ENCODE assay signal across 23 cellular contexts in genomic region chr2:112789186-112789585, GRCh38. TPM values are rescaled to one million over a fixed set of nuclear protein-coding genes. Genes with fewer than 3 reads are reported as not detected.
DNase-seq lines count a peak whose midpoint lies in the region; ATAC-seq, FAIRE-seq and TF ChIP-seq lines count a peak whose summit lies in the region.
"Had no signal": no experiment of that assay in that cellular context is flagged by ENCODE, and none has a peak within 500 bp of the region (broad histone marks: within the 10 kb centered on the region; RNA-seq: fewer than 3 reads in every experiment).

No MANE protein-coding gene starts in this region.

- H3K4me2 ChIP-seq in IMR-90 (ENCODE audit: low read depth, low read length): no peak overlapping the region
- H3K4me2 ChIP-seq in K562 (ENCODE audit: insufficient read depth, low read length): no peak overlapping the region

- H3K27ac ChIP-seq in AG04450 (ENCODE audit: low read depth, low read length) (peak overlapping the region; percentile 11), IMR-90 (ENCODE audit: insufficient read depth, low read length) (no peak overlapping the region), K562 (ENCODE audit: extremely low read depth, low read depth, low read length) (no peak overlapping the region), neutrophil (peak overlapping the region; percentile 84), endodermal cell (ENCODE audit: low read depth, low read length) (no peak overlapping the region), SJCRH30 (no peak overlapping the region)
- H3K27ac ChIP-seq: C4-2B had no signal

- no peak overlapping the region for H4K91ac ChIP-seq in IMR-90 (ENCODE audit: insufficient read depth, low read depth, low read length)

- no peak for TF ChIP-seq EP300 in K562 (IDR thresholded peaks at IDR 0.05; ENCODE audit: low read length)

- H3K9ac ChIP-seq in IMR-90 (ENCODE audit: low read depth, low read length) (no peak overlapping the region), K562 (ENCODE audit: insufficient read depth in 1 of 2, low read depth in 2 of 2, low read length in 2 of 2) (no peak overlapping the region), endodermal cell (ENCODE audit: extremely low read depth, low read length, poor library complexity, severe bottlenecking) (no peak overlapping the region)
- H3K9ac ChIP-seq: BLaER1 treated with 17β-estradiol and CSF1 and Interleukin-3, amounts not matched to agents 10 nM and 100 nM had no signal

- H3K27me3 ChIP-seq in AG04450 (ENCODE audit: control insufficient read depth, insufficient read depth, low read length) (no peaks in the 10 kb centered on the region), IMR-90 (ENCODE audit: control insufficient read depth, insufficient read depth, low read length) (no peaks in the 10 kb centered on the region), K562 (ENCODE audit: control insufficient read depth in 2 of 2, insufficient read depth in 2 of 2, low read length in 2 of 2) (no peaks in the 10 kb centered on the region), neutrophil (no peaks in the 10 kb centered on the region), endodermal cell (ENCODE audit: control insufficient read depth, insufficient read depth, low read length, poor library complexity, severe bottlenecking) (no peaks in the 10 kb centered on the region), SJCRH30 (no peaks in the 10 kb centered on the region)
- H3K27me3 ChIP-seq: BLaER1 treated with 17β-estradiol and CSF1 and Interleukin-3, amounts not matched to agents 10 nM and 100 nM had no signal

- no peak overlapping the region for H3K27ac Mint-ChIP-seq in endodermal cell
- H3K27ac Mint-ChIP-seq: B cell; CD4-positive, alpha-beta T cell; CD8-positive, alpha-beta T cell had no signal

- no peaks in the 10 kb centered on the region for H3K9me3 Mint-ChIP-seq in endodermal cell
- H3K9me3 Mint-ChIP-seq: CD4-positive, alpha-beta T cell; CD8-positive, alpha-beta T cell had no signal

- ATAC-seq in IMR-90 (ENCODE audit: low read depth) (no peak), K562 (no peak)
- ATAC-seq: CD8-positive, alpha-beta T cell had no signal

- H4K8ac ChIP-seq in IMR-90 (ENCODE audit: low read depth in 2 of 2, low read length in 2 of 2): no peak overlapping the region

- H3K14ac ChIP-seq in IMR-90 (replicated peaks; ENCODE audit: low read depth, low read length): no peak overlapping the region

- H3K18ac ChIP-seq in IMR-90 (ENCODE audit: low read depth, low read length): no peak overlapping the region

- H3K36me3 ChIP-seq in IMR-90 (ENCODE audit: control insufficient read depth, insufficient read depth, low read length) (no peaks in the 10 kb centered on the region), K562 (ENCODE audit: control insufficient read depth, insufficient read depth, low read length) (no peaks in the 10 kb centered on the region), neutrophil (no peaks in the 10 kb centered on the region), endodermal cell (ENCODE audit: control insufficient read depth, insufficient read depth, low read length) (no peaks in the 10 kb centered on the region), SJCRH30 (no peaks in the 10 kb centered on the region)

- POLR2A ChIA-PET in AG04450 (lab: Yijun Ruan, JAX) (no interaction called here), IMR-90 (lab: Charles Lee; ENCODE audit: unreplicated experiment) (no interaction called here), K562 (lab: Yijun Ruan, JAX) (interaction anchor here (0.7 to 1.7 kb wide), 2 partner anchors 12 to 23 kb away, joined by 3 to 5 read pairs; no protein-coding TSS in a partner anchor)

- H2AFZ ChIP-seq in IMR-90 (replicated peaks; ENCODE audit: low read length, poor library complexity) (no peak overlapping the region), K562 (ENCODE audit: low read depth, low read length) (0 out of 2 replicates have a peak overlapping the region, but pooled peaks have one; percentile 14)

- H3K9me1 ChIP-seq in IMR-90 (ENCODE audit: insufficient read depth, low read length): no peaks in the 10 kb centered on the region
- H3K9me1 ChIP-seq in K562 (ENCODE audit: control insufficient read depth, insufficient read depth, low read length): no peaks in the 10 kb centered on the region

- no peak for FAIRE-seq in K562 (lab: Jason Lieb, UNC)
- FAIRE-seq: A204.1, D721Med, G401.6, GM12891 had no signal

- no peak for TF ChIP-seq POLR2A in IMR-90 (IDR thresholded peaks at IDR 0.05; ENCODE audit: low read depth, low read length)
- TF ChIP-seq POLR2A in K562 (conservative IDR thresholded peaks at IDR 0.05): no peak

- BruUV-seq in IMR-90 (replicated peaks; lab: Mats Ljungman, UMichigan) (no TSS peak), K562 (replicated peaks; lab: Mats Ljungman, UMichigan) (no TSS peak)

- no peak overlapping the region for H3K4me3 Mint-ChIP-seq in endodermal cell
- H3K4me3 Mint-ChIP-seq: B cell; CD4-positive, alpha-beta T cell; CD8-positive, alpha-beta T cell had no signal

- no peaks in the 10 kb centered on the region for H3K79me2 ChIP-seq in K562 (ENCODE audit: control insufficient read depth, insufficient read depth, low read length)

- H4K5ac ChIP-seq in IMR-90 (ENCODE audit: low read depth, low read length): no peak overlapping the region

- H2BK20ac ChIP-seq in IMR-90 (ENCODE audit: low read depth, low read length): no peak overlapping the region

- peaks cover 3% of the 10 kb centered on the region; the same call in 1 of the 2 replicates for H3K9me3 ChIP-seq in AG04450 (ENCODE audit: control insufficient read depth, insufficient read depth, low read length)
- H3K9me3 ChIP-seq in IMR-90 (ENCODE audit: control insufficient read depth, insufficient read depth, low read length): peaks cover 6% of the 10 kb centered on the region
- 0 out of 2 replicates have a peak, but pooled peaks cover 4% of the 10 kb centered on the region for H3K9me3 ChIP-seq in K562 (replicated peaks; ENCODE audit: control insufficient read depth, insufficient read depth, low read depth, low read length)
- H3K9me3 ChIP-seq in neutrophil: no peaks in the 10 kb centered on the region
- H3K9me3 ChIP-seq in endodermal cell (ENCODE audit: control insufficient read depth, low read length): no peaks in the 10 kb centered on the region
- 0 out of 2 replicates have a peak, but pooled peaks cover 3% of the 10 kb centered on the region for H3K9me3 ChIP-seq in SJCRH30 (replicated peaks)
- H3K9me3 ChIP-seq: Caco-2 had no signal

- no peaks in the 10 kb centered on the region for H3K79me1 ChIP-seq in IMR-90 (ENCODE audit: low read depth in 1 of 2, low read length in 2 of 2)

- H3K4me3 ChIP-seq in AG04450 (ENCODE audit: low read depth, low read length) (no peak overlapping the region), IMR-90 (ENCODE audit: insufficient read depth, low read depth, low read length) (no peak overlapping the region), K562 (no peak overlapping the region), neutrophil (ENCODE audit: low read depth in 1 of 2, low read length in 1 of 2) (no peak overlapping the region), endodermal cell (ENCODE audit: low read length) (no peak overlapping the region), SJCRH30 (no peak overlapping the region)
- H3K4me3 ChIP-seq: BLaER1 treated with 17β-estradiol and CSF1 and Interleukin-3, amounts not matched to agents 10 nM and 100 nM had no signal

- H3K4me1 ChIP-seq in IMR-90 (ENCODE audit: control insufficient read depth, insufficient read depth, low read length) (peaks cover 2% of the 10 kb centered on the region; the same call in 1 of the 2 replicates), K562 (replicated peaks in 1 of 2; ENCODE audit: control insufficient read depth in 2 of 2, insufficient read depth in 2 of 2, low read length in 2 of 2) (peaks cover 0 to 37% of the 10 kb centered on the region in 2 experiments; a peak in 4 of 5 replicates), neutrophil (ENCODE audit: control insufficient read depth in 1 of 2, insufficient read depth in 1 of 2, low read depth in 1 of 2, low read length in 1 of 2) (peaks cover 72 to 77% of the 10 kb centered on the region in 2 experiments), endodermal cell (ENCODE audit: control insufficient read depth, insufficient read depth, low read length) (peaks cover 4% of the 10 kb centered on the region), SJCRH30 (no peaks in the 10 kb centered on the region)

- DNase-seq in AG04450 (ENCODE audit: low read depth, low spot score): no peak
- DNase-seq in IMR-90: no peak
- no peak for DNase-seq in K562 (ENCODE audit: extremely low read depth in 1 of 4, low spot score in 3 of 4)
- DNase-seq in globus pallidus (ENCODE audit: low spot score): no peak
- no peak for DNase-seq in endodermal cell
- no peak for DNase-seq in SJCRH30
- DNase-seq: 8988T; ACHN; AML-193; Caco-2; Calu3; CD4-positive, alpha-beta T cell; CD8-positive, alpha-beta T cell; DMS79 treated with DMSO at 0.1 percent for 48 hours; GF-D8 had no signal

- H3K36me3 Mint-ChIP-seq in endodermal cell (ENCODE audit: low read depth): no peaks in the 10 kb centered on the region
- H3K36me3 Mint-ChIP-seq: CD8-positive, alpha-beta T cell had no signal

- no peak for TF ChIP-seq CTCF in AG04450 (IDR thresholded peaks at IDR 0.05; ENCODE audit: low read depth, low read length)
- TF ChIP-seq CTCF in IMR-90 (conservative IDR thresholded peaks at IDR 0.05; ENCODE audit: low read depth, low read length): no peak
- no peak for TF ChIP-seq CTCF in K562 (IDR thresholded peaks at IDR 0.05 in 2 of 3, conservative IDR thresholded peaks at IDR 0.05 in 1 of 3; ENCODE audit: insufficient read depth in 2 of 3, low read depth in 1 of 3, low read length in 3 of 3)
- no peak for TF ChIP-seq CTCF in neutrophil (IDR thresholded peaks at IDR 0.05)
- TF ChIP-seq CTCF in endodermal cell (conservative IDR thresholded peaks at IDR 0.05): no peak

- no peaks in the 10 kb centered on the region for H4K20me1 ChIP-seq in IMR-90 (ENCODE audit: insufficient read depth, low read length)
- H4K20me1 ChIP-seq in K562 (replicated peaks; ENCODE audit: control insufficient read depth, insufficient read depth, low read length): no peaks in the 10 kb centered on the region
- H4K20me1 ChIP-seq: BLaER1 treated with 17β-estradiol and CSF1 and Interleukin-3, amounts not matched to agents 10 nM and 100 nM had no signal

- no peaks in the 10 kb centered on the region for H3K27me3 Mint-ChIP-seq in endodermal cell (ENCODE audit: insufficient read depth)
- H3K27me3 Mint-ChIP-seq: B cell had no signal

- H3K4ac ChIP-seq in IMR-90 (ENCODE audit: low read depth, low read length): no peak overlapping the region

- dilution Hi-C loops in IMR-90 (cut with HindIII; ENCODE audit: low sequenced_read_pairs, unreplicated experiment): no loop called here

- no peak overlapping the region for H2BK120ac ChIP-seq in IMR-90 (ENCODE audit: low read depth, low read length)

- no peak for TF ChIP-seq RAD21 in IMR-90 (IDR thresholded peaks at IDR 0.05; ENCODE audit: low read length)
- TF ChIP-seq RAD21 in K562 (CRISPR knock-in tag; conservative IDR thresholded peaks at IDR 0.05 in 1 of 2, IDR thresholded peaks at IDR 0.05 in 1 of 2): no peak

- in situ Hi-C loops in IMR-90 (cut with MboI; ENCODE audit: low sequenced_read_pairs) (no loop called here), K562 (cut with MboI) (no loop called here)

- no CpG with 5 or more reads among the region's 1 CpG for WGBS in IMR-90 (ENCODE audit: extremely low coverage in 2 of 2, insufficient read length in 1 of 2), 2 experiments
- 82% methylated on average over 1 of the region's 1 CpG for WGBS in K562 (ENCODE audit: insufficient coverage, low coverage, missing lambda C conversion rate)
- WGBS in endodermal cell (ENCODE audit: insufficient coverage in 1 of 2, insufficient read length in 1 of 2), 2 experiments: 86 to 100% methylated on average over 1 of the region's 1 CpG

- intact Hi-C loops in IMR-90 (cut with micrococcal nuclease): no loop called here
- intact Hi-C loops in K562 (cut with micrococcal nuclease): no loop called here

- H3K4me1 Mint-ChIP-seq in endodermal cell: peaks cover 21% of the 10 kb centered on the region

- no peak overlapping the region for H3K56ac ChIP-seq in IMR-90 (ENCODE audit: extremely low read depth, insufficient read depth, low read length)

- no peak overlapping the region for H3K23ac ChIP-seq in IMR-90 (ENCODE audit: low read depth, low read length)

- CTCF ChIA-PET in AG04450 (lab: Charles Lee) (interaction anchor here (0.9 kb wide), 1 partner anchor 12 kb away, joined by 3 read pairs; no protein-coding TSS in a partner anchor), IMR-90 (lab: Yijun Ruan, JAX) (interaction anchor here (0.7 kb wide), 2 partner anchors 169 to 230 kb away, joined by 3 read pairs; no protein-coding TSS in a partner anchor), K562 (lab: Yijun Ruan, JAX; ENCODE audit: low intra/inter-chr PET ratio) (no interaction called here)

- H2AK5ac ChIP-seq in IMR-90 (ENCODE audit: low read depth, low read length): peak overlapping the region; percentile 30; the same call in 1 of the 2 replicates

- no peak overlapping the region for H2BK15ac ChIP-seq in IMR-90 (ENCODE audit: low read depth, low read length)

- H2BK5ac ChIP-seq in IMR-90 (ENCODE audit: low read depth, low read length, poor library complexity, severe bottlenecking): no peak overlapping the region

- no peak overlapping the region for H2AK9ac ChIP-seq in IMR-90 (replicated peaks; ENCODE audit: low read depth, low read length, poor library complexity)

RNA-seq across cellular contexts. Expression of gene IL1A, which starts 4.9 kb away (rescaled TPM):
- 0.51 and 0.55 TPM in 2 replicates for polyA plus RNA-seq in AG04450 (2011; rRNA removed)
- polyA minus RNA-seq in AG04450 (2011; rRNA and poly(A)+ RNA removed): 0.14 and 0.26 TPM in 2 replicates
- 0.83 and 1.1 TPM in 2 replicates for total RNA-seq in IMR-90 (2012; rRNA removed)
- 0.39 and 0.48 TPM in 2 replicates for polyA plus RNA-seq in IMR-90 (2012; rRNA removed)
- polyA plus RNA-seq in IMR-90 (2012; cell fraction: cytosol; rRNA removed): 0.05 and 0.30 TPM in 2 replicates
- polyA plus RNA-seq in IMR-90 (2012; cell fraction: nucleus; rRNA removed; ENCODE audit: low replicate concordance): 0.08 and 1.6 TPM in 2 replicates
- 0.32 TPM in 1 of 2 replicates, not detected in the other for total RNA-seq in K562 (2011; cell fraction: chromatin; rRNA removed; ENCODE audit: low replicate concordance)
- total RNA-seq in K562 (2011; cell fraction: nucleolus; rRNA removed): not detected in 2 replicates
- 0.46 TPM in 1 of 2 replicates, not detected in the other for total RNA-seq in K562 (2011; cell fraction: nucleoplasm; rRNA removed)
- 0.14 TPM in 1 of 2 replicates, not detected in the other for total RNA-seq in K562 (2014; rRNA removed)
- total RNA-seq in K562 (2014; rRNA removed; fragmentation: Illumina TruSeq; extraction: Trizol): 0.15 and 0.19 TPM in 2 replicates
- 0.08 TPM in 1 of 2 replicates, not detected in the other for total RNA-seq in K562 (2015; rRNA removed; fragmentation: Illumina TruSeq; extraction: Trizol)
- 0.09 TPM in 1 of 2 replicates, not detected in the other for total RNA-seq in K562 (2021)
- polyA plus RNA-seq in K562 (2011; rRNA removed): 0.07 and 0.09 TPM in 2 replicates
- polyA plus RNA-seq in K562 (2011; cell fraction: cytosol; rRNA removed): 0.09 TPM in 1 of 2 replicates, not detected in the other
- 0.11 and 0.13 TPM in 2 replicates for polyA plus RNA-seq in K562 (2011; cell fraction: nucleus; rRNA removed)
- 0.30 and 1.4 TPM in 2 replicates for polyA plus RNA-seq in K562 (2012)
- polyA plus RNA-seq in K562 (2014; fragmentation: Illumina TruSeq; extraction: Trizol): 0.08 and 0.15 TPM in 2 replicates
- polyA plus RNA-seq in K562 (2014; fragmentation: Nextera tagmentation; extraction: Ambion mirVana): under 1 TPM in 1 of 2 experiments, not detected in 1; 0.27 TPM
- polyA plus RNA-seq in K562 (2014; rRNA removed): 0.03 TPM in 1 of 2 replicates, not detected in the other
- 0.07 TPM in 1 of 2 replicates, not detected in the other for polyA minus RNA-seq in K562 (2011; rRNA and poly(A)+ RNA removed)
- not detected in 2 replicates for polyA minus RNA-seq in K562 (2011; cell fraction: cytosol; rRNA and poly(A)+ RNA removed)
- polyA minus RNA-seq in K562 (2011; cell fraction: nucleus; rRNA and poly(A)+ RNA removed): not detected in 2 replicates
- total RNA-seq in endodermal cell: 1 to 10 TPM in 1 of 2 donors, under 1 TPM in 1; 0.73 to 1.0 TPM
- polyA plus RNA-seq in endodermal cell (2013, experiment 1 of 2): 0.21 TPM
- 0.25 TPM for polyA plus RNA-seq in endodermal cell (2013, experiment 2 of 2)
- total RNA-seq in SJCRH30 (2014; rRNA removed; shearing (Covaris generic)): not detected in 2 replicates
- total RNA-seq: B cell; Caco-2; CD4-positive, alpha-beta T cell; CD8-positive, alpha-beta T cell had no signal

RNA-seq across cellular contexts. Expression of gene CKAP2L, which starts 24.8 kb away (rescaled TPM):
- polyA plus RNA-seq in AG04450 (2011; rRNA removed) (2.9 and 4.4 TPM in 2 replicates), IMR-90 (2012; rRNA removed) (6.3 and 6.4 TPM in 2 replicates), K562 (2011; rRNA removed) (15.8 and 18.5 TPM in 2 replicates), K562 (2014; fragmentation: Illumina TruSeq; extraction: Trizol) (20.3 and 21.9 TPM in 2 replicates), K562 (2014; fragmentation: Nextera tagmentation; extraction: Ambion mirVana) (10 to 100 TPM; 14.1 to 14.9 TPM), K562 (2014; rRNA removed) (10.9 and 13.2 TPM in 2 replicates)
- 1.7 and 4.1 TPM in 2 replicates for polyA minus RNA-seq in AG04450 (2011; rRNA and poly(A)+ RNA removed)
- total RNA-seq in IMR-90 (2012; rRNA removed) (9.9 and 13.3 TPM in 2 replicates), K562 (2014; rRNA removed) (10.4 and 12.3 TPM in 2 replicates), K562 (2014; rRNA removed; fragmentation: Illumina TruSeq; extraction: Trizol) (14.2 and 16.9 TPM in 2 replicates), K562 (2015; rRNA removed; fragmentation: Illumina TruSeq; extraction: Trizol) (11.5 and 12.1 TPM in 2 replicates), K562 (2021) (17.6 and 18.6 TPM in 2 replicates), endodermal cell (10 to 100 TPM; 20.1 to 30.3 TPM)
- 0.43 and 0.55 TPM in 2 replicates for polyA plus RNA-seq in IMR-90 (2012; cell fraction: cytosol; rRNA removed)
- polyA plus RNA-seq in IMR-90 (2012; cell fraction: nucleus; rRNA removed; ENCODE audit: low replicate concordance): 0.50 and 2.0 TPM in 2 replicates
- total RNA-seq in K562 (2011; cell fraction: chromatin; rRNA removed; ENCODE audit: low replicate concordance): 12.0 and 31.2 TPM in 2 replicates
- 9.5 and 10.3 TPM in 2 replicates for total RNA-seq in K562 (2011; cell fraction: nucleolus; rRNA removed)
- 20.5 and 28.5 TPM in 2 replicates for total RNA-seq in K562 (2011; cell fraction: nucleoplasm; rRNA removed)
- polyA plus RNA-seq in K562 (2011; cell fraction: cytosol; rRNA removed): 2.9 and 6.0 TPM in 2 replicates
- 7.2 and 9.8 TPM in 2 replicates for polyA plus RNA-seq in K562 (2011; cell fraction: nucleus; rRNA removed)
- 12.2 and 19.9 TPM in 2 replicates for polyA plus RNA-seq in K562 (2012)
- polyA minus RNA-seq in K562 (2011; rRNA and poly(A)+ RNA removed): 21.9 and 31.4 TPM in 2 replicates
- 4.9 and 6.4 TPM in 2 replicates for polyA minus RNA-seq in K562 (2011; cell fraction: cytosol; rRNA and poly(A)+ RNA removed)
- 12.3 and 21.2 TPM in 2 replicates for polyA minus RNA-seq in K562 (2011; cell fraction: nucleus; rRNA and poly(A)+ RNA removed)
- 29.4 TPM for polyA plus RNA-seq in endodermal cell (2013, experiment 1 of 2)
- polyA plus RNA-seq in endodermal cell (2013, experiment 2 of 2): 34.1 TPM
- 31.0 and 33.7 TPM in 2 replicates for total RNA-seq in SJCRH30 (2014; rRNA removed; shearing (Covaris generic))

RNA-seq across cellular contexts. Expression of gene IL1B, which starts 47.4 kb away (rescaled TPM):
- polyA plus RNA-seq in AG04450 (2011; rRNA removed) (2.3 and 2.4 TPM in 2 replicates), IMR-90 (2012; rRNA removed) (3.2 and 4.4 TPM in 2 replicates), K562 (2011; rRNA removed) (0.09 TPM in 1 of 2 replicates, not detected in the other), K562 (2014; fragmentation: Illumina TruSeq; extraction: Trizol) (not detected in 2 replicates), K562 (2014; fragmentation: Nextera tagmentation; extraction: Ambion mirVana) (not detected), K562 (2014; rRNA removed) (not detected in 2 replicates)
- 4.1 and 6.1 TPM in 2 replicates for polyA minus RNA-seq in AG04450 (2011; rRNA and poly(A)+ RNA removed)
- total RNA-seq in IMR-90 (2012; rRNA removed) (3.0 and 3.6 TPM in 2 replicates), K562 (2014; rRNA removed) (not detected in 2 replicates), K562 (2014; rRNA removed; fragmentation: Illumina TruSeq; extraction: Trizol) (not detected in 2 replicates), K562 (2015; rRNA removed; fragmentation: Illumina TruSeq; extraction: Trizol) (0.29 TPM in 1 of 2 replicates, not detected in the other), K562 (2021) (not detected in 2 replicates), endodermal cell (not detected)
- 5.7 and 5.9 TPM in 2 replicates for polyA plus RNA-seq in IMR-90 (2012; cell fraction: cytosol; rRNA removed)
- 5.4 and 17.9 TPM in 2 replicates for polyA plus RNA-seq in IMR-90 (2012; cell fraction: nucleus; rRNA removed; ENCODE audit: low replicate concordance)
- total RNA-seq in K562 (2011; cell fraction: chromatin; rRNA removed; ENCODE audit: low replicate concordance): not detected in 2 replicates
- not detected in 2 replicates for total RNA-seq in K562 (2011; cell fraction: nucleolus; rRNA removed)
- total RNA-seq in K562 (2011; cell fraction: nucleoplasm; rRNA removed): not detected in 2 replicates
- polyA plus RNA-seq in K562 (2011; cell fraction: cytosol; rRNA removed): not detected in 2 replicates
- not detected in 2 replicates for polyA plus RNA-seq in K562 (2011; cell fraction: nucleus; rRNA removed)
- polyA plus RNA-seq in K562 (2012): 0.06 and 0.13 TPM in 2 replicates
- not detected in 2 replicates for polyA minus RNA-seq in K562 (2011; rRNA and poly(A)+ RNA removed)
- polyA minus RNA-seq in K562 (2011; cell fraction: cytosol; rRNA and poly(A)+ RNA removed): not detected in 2 replicates
- polyA minus RNA-seq in K562 (2011; cell fraction: nucleus; rRNA and poly(A)+ RNA removed): not detected in 2 replicates
- not detected for polyA plus RNA-seq in endodermal cell (2013, experiment 1 of 2)
- polyA plus RNA-seq in endodermal cell (2013, experiment 2 of 2): not detected
- total RNA-seq in SJCRH30 (2014; rRNA removed; shearing (Covaris generic)): not detected in 2 replicates

Comparison
In these comparisons a context has a peak if more than half of its experiments do, and no peak if none do; other contexts are left out.
1. H3K27ac ChIP-seq: peak in AG04450 (single experiment) and neutrophil (single experiment); none in IMR-90 (single experiment), K562 (single experiment), endodermal cell (single experiment) and SJCRH30 (single experiment).